10 cellular contexts compared by ENCODE assay signal in the genomic region with DNA sequence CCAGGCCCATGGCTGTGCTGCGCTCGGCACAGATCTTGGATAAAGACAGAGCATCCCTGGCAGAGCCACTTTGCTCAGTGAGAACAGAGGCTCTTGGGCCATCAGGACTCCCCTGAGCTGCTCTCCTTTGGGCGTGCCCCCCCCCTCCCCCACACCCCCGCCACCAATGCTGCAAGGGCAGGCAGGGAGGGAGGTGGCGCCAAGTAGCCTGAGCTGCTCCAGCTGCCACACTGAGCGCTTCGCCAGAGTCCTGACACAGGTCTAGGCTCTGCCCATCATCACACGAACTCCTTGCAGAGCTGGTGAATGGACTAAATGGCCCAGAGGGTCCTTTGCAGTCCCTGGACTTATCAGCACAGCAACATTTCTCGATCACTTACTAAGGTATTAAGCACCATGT. TPM values are rescaled to one million over a fixed set of nuclear protein-coding genes. Genes with fewer than 3 reads are reported as not detected.
"Had no signal": no experiment of that assay in that cellular context is flagged by ENCODE, and none has a peak within 500 bp of the region (broad histone marks: within the 10 kb centered on the region; RNA-seq: fewer than 3 reads in every experiment).

No MANE protein-coding gene starts in this region.

- H3K4me3 ChIP-seq: GM23248, HAP-1, K562 had no signal

- H3K9me3 ChIP-seq: HAP-1 had no signal

- H3K4me3 Mint-ChIP-seq: HFFc6 had no signal

- H2AFZ ChIP-seq: GM23248 had no signal

- ATAC-seq: HCT116, K562 had no signal

- H3K9me3 Mint-ChIP-seq: HFFc6 had no signal

- FAIRE-seq: HTR-8/SVneo, K562 had no signal

- DNase-seq: GM23248, GOT3, H7, HFFc6, IMR-90 had no signal

- H3K4me1 ChIP-seq: HAP-1 had no signal

- H3K27ac ChIP-seq: GM23248 had no signal

RNA-seq across cellular contexts. Expression of a gene that starts 12.5 kb away (rescaled TPM):
- total RNA-seq: HT-29 had no signal
